Comparison of ENCODE assay signal across 19 cellular contexts in genomic region chr1:204990721-204991341, GRCh38. TPM values are rescaled to one million over a fixed set of nuclear protein-coding genes. Genes with fewer than 3 reads are reported as not detected.
"Had no signal": no experiment of that assay in that cellular context is flagged by ENCODE, and none has a peak within 500 bp of the region (broad histone marks: within the 10 kb centered on the region; RNA-seq: fewer than 3 reads in every experiment).

No MANE protein-coding gene starts in this region.

- H2AFZ ChIP-seq: hepatocyte had no signal

- H3K27me3 ChIP-seq: ascending aorta, pancreas, sigmoid colon, tibial artery had no signal

- ATAC-seq: activated T-cell treated with anti-CD3 and anti-CD28 coated beads, Interleukin-2, amount 50 U/mL, for 72 hours; effector memory CD8-positive, alpha-beta T cell; T-helper 17 cell had no signal

- H3K4me2 ChIP-seq: hepatocyte had no signal

- H3K4me3 ChIP-seq: ascending aorta, hepatocyte, pancreas, sigmoid colon, tibial artery had no signal

- H3K27ac ChIP-seq: ascending aorta, hepatocyte, pancreas, tibial artery, VCaP had no signal

- H3K36me3 ChIP-seq: pancreas had no signal

- H3K79me2 ChIP-seq: hepatocyte had no signal

- H3K9me3 ChIP-seq: ascending aorta, pancreas, sigmoid colon, tibial artery had no signal

- DNase-seq: activated CD4-positive, alpha-beta T cell treated with anti-CD3 and anti-CD28 coated beads for 1 hour; activated CD4-positive, alpha-beta T cell treated with anti-CD3 and anti-CD28 coated beads, Interleukin-2, amount 50 U/mL, for 4 hours; activated effector memory CD4-positive, alpha-beta T cell treated with anti-CD3 and anti-CD28 coated beads, Interleukin-2, amount 50 U/mL, for 16 hours; activated naive CD4-positive, alpha-beta T cell treated with anti-CD3 and anti-CD28 coated beads, Interleukin-2, amount 50 U/mL, for 16 hours; activated T-cell treated with anti-CD3 and anti-CD28 coated beads, Interleukin-2, amount 50 U/mL, for 72 hours; effector memory CD8-positive, alpha-beta T cell; foreskin fibroblast; mammary epithelial cell; sigmoid colon; stimulated activated CD4-positive, alpha-beta T cell treated with anti-CD3 and anti-CD28 coated beads, Interleukin-4, amount 100 ng/mL, for 4 hours; stimulated activated naive B cell treated with anti-CD40 and anti-IgM and Interleukin-4, amounts not matched to agents 10 μg/mL and 1 μg/mL and 100 μg/mL, for 72 hours; T-helper 17 cell; tibial artery had no signal

RNA-seq across cellular contexts. Expression of gene CNTN2, which starts 52.2 kb away (rescaled TPM):
- total RNA-seq: activated CD8-positive, alpha-beta memory T cell treated with anti-CD3 and anti-CD28 coated beads for 36 hours; activated T-cell treated with anti-CD3 and anti-CD28 coated beads, Interleukin-2, amount 50 U/mL, for 72 hours; myocyte; T-helper 17 cell had no signal
- polyA plus RNA-seq: hepatocyte, mammary epithelial cell had no signal
